Comparison of ENCODE assay signal across 12 cellular contexts in the genomic region with DNA sequence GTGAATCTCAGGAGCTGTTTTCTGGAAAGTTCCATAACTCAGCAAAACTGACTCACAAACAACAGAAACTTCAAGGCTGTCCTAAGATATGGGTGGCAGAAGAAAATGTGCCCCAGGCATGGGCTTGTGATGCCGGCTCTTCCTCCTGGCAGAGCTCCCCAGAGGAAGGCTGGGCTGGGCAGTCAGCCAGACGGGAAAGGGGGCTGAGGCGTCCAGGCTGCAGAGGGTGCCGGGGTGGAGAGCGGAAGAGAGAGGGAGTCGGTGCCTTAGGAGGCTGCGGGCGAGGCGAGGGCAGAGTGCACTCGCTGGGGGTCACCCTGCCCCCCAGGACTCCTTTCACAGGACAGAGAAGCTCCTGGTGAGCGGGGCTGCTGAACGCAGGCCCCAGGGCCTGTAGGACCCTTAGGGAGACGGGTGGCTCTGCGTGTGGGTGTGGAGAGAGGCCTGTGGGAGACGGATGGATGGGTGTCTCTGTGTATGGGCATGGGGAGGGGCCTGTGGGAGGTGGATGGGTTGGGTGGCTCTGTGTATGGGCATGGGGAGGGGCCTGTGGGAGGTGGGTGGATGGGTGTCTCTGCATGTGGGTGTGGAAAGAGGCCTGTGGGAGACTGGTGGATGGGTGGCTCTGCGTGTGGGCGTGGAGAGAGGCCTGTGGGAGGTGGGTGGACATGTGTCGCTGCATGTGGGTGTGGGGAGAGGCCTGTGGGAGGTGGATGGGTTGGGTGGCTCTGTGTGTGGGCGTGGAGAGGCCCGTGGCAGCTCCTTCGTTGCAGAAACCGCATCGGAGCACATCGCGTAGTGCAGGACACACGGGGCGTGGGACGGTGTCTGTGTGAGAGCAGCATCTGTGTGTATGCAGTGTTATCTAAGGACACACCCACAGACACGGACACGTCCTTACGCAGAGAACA. TPM values are rescaled to one million over a fixed set of nuclear protein-coding genes. Genes with fewer than 3 reads are reported as not detected.
DNase-seq lines count a peak whose midpoint lies in the region; ATAC-seq and TF ChIP-seq lines count a peak whose summit lies in the region.
"Had no signal": no experiment of that assay in that cellular context is flagged by ENCODE, and none has a peak within 500 bp of the region (broad histone marks: within the 10 kb centered on the region; RNA-seq: fewer than 3 reads in every experiment).

No MANE protein-coding gene starts in this region.

- peaks cover 56% of the 10 kb centered on the region for H3K36me3 Mint-ChIP-seq in activated CD4-positive, alpha-beta memory T cell treated with anti-CD3 and anti-CD28 coated beads, Interleukin-2, amount 10 ng/mL, durations not matched to agents 7 days and 5 days (ENCODE audit: low read depth)

- H3K27ac ChIP-seq in angular gyrus (ENCODE audit: low read depth, low read length): peak overlapping the region; percentile 37
- peak overlapping the region in 4 of 10 donors; percentile 6 to 56 (median 26) for H3K27ac ChIP-seq in heart right ventricle
- no peak overlapping the region for H3K27ac ChIP-seq in osteoblast (ENCODE audit: low read depth, low read length)

- H3K4me2 ChIP-seq in osteoblast (ENCODE audit: insufficient read depth, low read length): no peak overlapping the region

- no peak overlapping the region for H3K27ac Mint-ChIP-seq in activated CD4-positive, alpha-beta memory T cell treated with anti-CD3 and anti-CD28 coated beads, Interleukin-2, amount 10 ng/mL, durations not matched to agents 7 days and 5 days
- H3K27ac Mint-ChIP-seq: activated naive CD8-positive, alpha-beta T cell treated with anti-CD3 and anti-CD28 coated beads, Interleukin-2, amount 10 ng/mL, durations not matched to agents 7 days and 5 days had no signal

- H3K4me1 Mint-ChIP-seq in activated CD4-positive, alpha-beta memory T cell treated with anti-CD3 and anti-CD28 coated beads, Interleukin-2, amount 10 ng/mL, durations not matched to agents 7 days and 5 days: peaks cover 2% of the 10 kb centered on the region

- CTCF ChIA-PET in HEK293T (lab: Yijun Ruan, JAX): no interaction called here
- CTCF ChIA-PET in activated CD4-positive, alpha-beta memory T cell treated with anti-CD3 and anti-CD28 coated beads, Interleukin-2, amount 10 ng/mL, durations not matched to agents 7 days and 5 days (lab: Charles Lee): no interaction called here

- H3K4me3 Mint-ChIP-seq in activated CD4-positive, alpha-beta memory T cell treated with anti-CD3 and anti-CD28 coated beads, Interleukin-2, amount 10 ng/mL, durations not matched to agents 7 days and 5 days: no peak overlapping the region
- H3K4me3 Mint-ChIP-seq: activated naive CD8-positive, alpha-beta T cell treated with anti-CD3 and anti-CD28 coated beads, Interleukin-2, amount 10 ng/mL, durations not matched to agents 7 days and 5 days; naive thymus-derived CD4-positive, alpha-beta T cell had no signal

- peaks cover 0 to 15% (median 0%) of the 10 kb centered on the region in 9 donors for H3K36me3 ChIP-seq in heart right ventricle
- peaks cover 3% of the 10 kb centered on the region for H3K36me3 ChIP-seq in osteoblast (ENCODE audit: insufficient read depth, low read length)
- H3K36me3 ChIP-seq in HAP-1 (replicated peaks): peaks cover 5% of the 10 kb centered on the region

- H3K79me2 ChIP-seq in osteoblast (ENCODE audit: insufficient read depth, low read length): peaks cover 90% of the 10 kb centered on the region

- H3K9me3 ChIP-seq in heart right ventricle (no peaks in the 10 kb centered on the region), osteoblast (ENCODE audit: low read depth, low read length) (no peaks in the 10 kb centered on the region), HAP-1 (no peaks in the 10 kb centered on the region)

- peaks cover 21% of the 10 kb centered on the region for H3K9me3 Mint-ChIP-seq in activated CD4-positive, alpha-beta memory T cell treated with anti-CD3 and anti-CD28 coated beads, Interleukin-2, amount 10 ng/mL, durations not matched to agents 7 days and 5 days
- H3K9me3 Mint-ChIP-seq: activated naive CD8-positive, alpha-beta T cell treated with anti-CD3 and anti-CD28 coated beads, Interleukin-2, amount 10 ng/mL, durations not matched to agents 7 days and 5 days had no signal

- ATAC-seq in heart right ventricle: peak; percentile 16 to 60 (median 42)
- ATAC-seq: naive thymus-derived CD4-positive, alpha-beta T cell had no signal

- DNase-seq in COLO829 (ENCODE audit: low spot score): peak; percentile 57
- peak; percentile 36 to 60 for DNase-seq in heart right ventricle
- DNase-seq in osteoblast (ENCODE audit: insufficient read length, low spot score, missing footprints): peak; percentile 86
- no peak for DNase-seq in HEK293T (ENCODE audit: extremely low spot score)
- DNase-seq in cerebellar cortex (ENCODE audit: low spot score): no peak
- DNase-seq in HAP-1 (ENCODE audit: low spot score in 2 of 2): no peak
- DNase-seq in activated CD4-positive, alpha-beta memory T cell treated with anti-CD3 and anti-CD28 coated beads, Interleukin-2, amount 10 ng/mL, durations not matched to agents 7 days and 5 days: no peak
- DNase-seq: activated CD4-positive, CD25-positive, alpha-beta regulatory T cell treated with anti-CD3 and anti-CD28 coated beads, Interleukin-2, amount 50 U/mL, for 72 hours; activated naive CD8-positive, alpha-beta T cell treated with anti-CD3 and anti-CD28 coated beads, Interleukin-2, amount 10 ng/mL, durations not matched to agents 7 days and 5 days; C1 segment of cervical spinal cord; naive thymus-derived CD4-positive, alpha-beta T cell had no signal

- no peaks in the 10 kb centered on the region for H3K27me3 Mint-ChIP-seq in activated CD4-positive, alpha-beta memory T cell treated with anti-CD3 and anti-CD28 coated beads, Interleukin-2, amount 10 ng/mL, durations not matched to agents 7 days and 5 days
- H3K27me3 Mint-ChIP-seq: activated naive CD8-positive, alpha-beta T cell treated with anti-CD3 and anti-CD28 coated beads, Interleukin-2, amount 10 ng/mL, durations not matched to agents 7 days and 5 days; naive thymus-derived CD4-positive, alpha-beta T cell had no signal

- intact Hi-C loops in heart right ventricle (cut with DNase I): no loop called here

- 55 to 58% methylated on average over 31 of the region's 31 CpGs for WGBS in heart right ventricle, 2 donors

- H4K20me1 ChIP-seq in osteoblast (ENCODE audit: insufficient read depth, low read length): peaks cover 60% of the 10 kb centered on the region

- H3K4me1 ChIP-seq in heart right ventricle (peaks cover 3 to 36% (median 27%) of the 10 kb centered on the region in 9 donors), osteoblast (ENCODE audit: insufficient read depth, low read length) (peaks cover 10% of the 10 kb centered on the region), HAP-1 (no peaks in the 10 kb centered on the region; the same call in 1 of the 2 replicates)

- no peak overlapping the region for H2AFZ ChIP-seq in osteoblast (ENCODE audit: low read length)

- in situ Hi-C loops in HAP-1 (cut with MboI; ENCODE audit: low sequenced_read_pairs): no loop called here

- TF ChIP-seq CTCF in heart right ventricle (IDR thresholded peaks at IDR 0.05) (no peak), osteoblast (IDR thresholded peaks at IDR 0.05; ENCODE audit: extremely low read depth, low read depth, low read length) (no peak)

- POLR2A ChIA-PET in HEK293T (lab: Yijun Ruan, JAX): no interaction called here
- POLR2A ChIA-PET in activated CD4-positive, alpha-beta memory T cell treated with anti-CD3 and anti-CD28 coated beads, Interleukin-2, amount 10 ng/mL, durations not matched to agents 7 days and 5 days (lab: Charles Lee): no interaction called here

- H3K4me3 ChIP-seq in heart right ventricle: no peak overlapping the region
- H3K4me3 ChIP-seq in osteoblast (ENCODE audit: insufficient read depth, low read length): no peak overlapping the region
- no peak overlapping the region for H3K4me3 ChIP-seq in HAP-1

- no peaks in the 10 kb centered on the region for H3K27me3 ChIP-seq in heart right ventricle
- no peaks in the 10 kb centered on the region for H3K27me3 ChIP-seq in osteoblast (ENCODE audit: insufficient read depth, low read length)
- H3K27me3 ChIP-seq in HAP-1 (ENCODE audit: low read depth): no peaks in the 10 kb centered on the region

TF ChIP-seq in HEK293T, 16 proteins besides CTCF, POLR2A, EP300 and RAD21 (continues in another document):
- TF ChIP-seq HDGF (IDR thresholded peaks at IDR 0.05; ENCODE audit: borderline replicate concordance) (no peak), TARDBP (IDR thresholded peaks at IDR 0.05) (no peak), SP1 (IDR thresholded peaks at IDR 0.05) (no peak), CTBP1 (IDR thresholded peaks at IDR 0.05; ENCODE audit: borderline replicate concordance) (no peak), FOXK2 (IDR thresholded peaks at IDR 0.05) (no peak), NFRKB (IDR thresholded peaks at IDR 0.05) (no peak), L3MBTL2 (conservative IDR thresholded peaks at IDR 0.05) (no peak), ELF4 (IDR thresholded peaks at IDR 0.05) (no peak), ARNT (IDR thresholded peaks at IDR 0.05) (no peak), BHLHE40 (IDR thresholded peaks at IDR 0.05; ENCODE audit: borderline replicate concordance) (no peak), FOXM1 (IDR thresholded peaks at IDR 0.05; ENCODE audit: borderline replicate concordance) (no peak)

RNA-seq across cellular contexts. Expression of a gene that starts 15.9 kb away (rescaled TPM):
- 10 to 100 TPM; 17.5 to 26.1 (median 20.9) TPM for total RNA-seq in heart right ventricle
- 10 to 100 TPM; 21.7 to 50.8 TPM for polyA plus RNA-seq in heart right ventricle
- total RNA-seq in osteoblast: 32.7 and 43.1 TPM in 2 replicates
- total RNA-seq in activated CD4-positive, alpha-beta memory T cell treated with anti-CD3 and anti-CD28 coated beads, Interleukin-2, amount 10 ng/mL, durations not matched to agents 7 days and 5 days: 10 to 100 TPM; 51.5 to 52.1 TPM

RNA-seq across cellular contexts. Expression of a gene that starts 32.6 kb away (rescaled TPM):
- 10 to 100 TPM in 9 of 10 donors, 1 to 10 TPM in 1; 9.8 to 16.9 (median 12.3) TPM for total RNA-seq in heart right ventricle
- 10 to 100 TPM in 1 of 2 donors, 1 to 10 TPM in 1; 8.8 to 28.5 TPM for polyA plus RNA-seq in heart right ventricle
- total RNA-seq in osteoblast: 11.6 and 13.6 TPM in 2 replicates
- total RNA-seq in activated CD4-positive, alpha-beta memory T cell treated with anti-CD3 and anti-CD28 coated beads, Interleukin-2, amount 10 ng/mL, durations not matched to agents 7 days and 5 days: under 1 TPM in 1 of 2 experiments, not detected in 1; 0.40 TPM
- polyA plus RNA-seq: naive thymus-derived CD4-positive, alpha-beta T cell had no signal

RNA-seq across cellular contexts. Expression of a gene that starts 47.2 kb away (rescaled TPM):
- total RNA-seq in heart right ventricle: 1 to 10 TPM; 4.0 to 7.5 (median 6.1) TPM
- 1 to 10 TPM; 3.3 to 8.1 TPM for polyA plus RNA-seq in heart right ventricle
- 17.7 and 22.8 TPM in 2 replicates for total RNA-seq in osteoblast
- total RNA-seq in activated CD4-positive, alpha-beta memory T cell treated with anti-CD3 and anti-CD28 coated beads, Interleukin-2, amount 10 ng/mL, durations not matched to agents 7 days and 5 days: 10 to 100 TPM; 14.0 to 16.2 TPM

RNA-seq across cellular contexts. Expression of a gene that starts 47.4 kb away (rescaled TPM):
- total RNA-seq in heart right ventricle (1,000 to 10,000 TPM in 5 of 10 donors, 100 to 1,000 TPM in 5; 651 to 1,196 (median 982) TPM), osteoblast (60.8 and 70.4 TPM in 2 replicates)
- polyA plus RNA-seq in heart right ventricle: 1,000 to 10,000 TPM in 1 of 2 donors, 100 to 1,000 TPM in 1; 999 to 4,239 TPM
- 100 to 1,000 TPM; 205 TPM for total RNA-seq in activated CD4-positive, alpha-beta memory T cell treated with anti-CD3 and anti-CD28 coated beads, Interleukin-2, amount 10 ng/mL, durations not matched to agents 7 days and 5 days

Comparison
In these comparisons a context has a peak if more than half of its experiments do, and no peak if none do; other contexts are left out.
1. DNase-seq: peak in COLO829 (single experiment), heart right ventricle (2 of 2) and osteoblast (single experiment); none in HEK293T (single experiment), cerebellar cortex (single experiment), HAP-1 (0 of 2) and activated CD4-positive, alpha-beta memory T cell treated with anti-CD3 and anti-CD28 coated beads, Interleukin-2, amount 10 ng/mL, durations not matched to agents 7 days and 5 days (single experiment).